8 cellular contexts compared by ENCODE assay signal in the genomic region with DNA sequence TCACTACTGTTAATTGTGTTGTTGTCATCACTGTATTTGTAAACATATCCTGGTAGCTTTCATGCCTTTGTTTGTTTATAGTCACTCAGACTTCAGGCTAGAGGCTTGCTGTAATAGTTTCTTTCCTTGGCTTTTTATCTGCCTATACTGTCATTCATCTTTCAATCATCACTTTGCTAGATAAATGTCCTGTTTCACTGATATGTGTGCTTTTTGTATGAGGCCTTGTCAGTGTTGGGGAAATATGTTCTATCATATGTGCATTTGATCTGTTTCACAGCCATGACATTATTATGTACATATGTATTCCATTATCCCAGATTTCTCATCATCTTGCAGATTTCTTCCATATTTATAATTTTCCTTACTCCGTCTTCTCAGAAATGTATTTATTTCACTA.
"Had no signal": no experiment of that assay in that cellular context is flagged by ENCODE, and none has a peak within 500 bp of the region (broad histone marks: within the 10 kb centered on the region; RNA-seq: fewer than 3 reads in every experiment).

No MANE protein-coding gene starts in this region.

- FAIRE-seq: G401.6, GM12878, GM12891, GM12892, GM18507, GM19239 had no signal

- H3K4me3 ChIP-seq: GM12878 had no signal

- ATAC-seq: GM12878 had no signal

- DNase-seq: GDM1, GF-D8 had no signal
